ENCODE assay signal across 22 cellular contexts in genomic region chr3:107514453-107514852, GRCh38.
"Had no signal": no experiment of that assay in that cellular context is flagged by ENCODE, and none has a peak within 500 bp of the region (broad histone marks: within the 10 kb centered on the region; RNA-seq: fewer than 3 reads in every experiment).

No MANE protein-coding gene starts in this region.

- H3K4me1 Mint-ChIP-seq: nephron progenitor cell; stimulated activated effector memory CD8-positive, alpha-beta T cell treated with anti-CD3 and anti-CD28 coated beads, Interleukin-12 subunit alpha, Interleukin-12 subunit beta, amount 100 ng/mL, for 72 hours had no signal

- FAIRE-seq: endometrium, islet of Langerhans had no signal

- ATAC-seq: esophagus mucosa; gastrocnemius medialis; heart right ventricle; left lobe of liver; naive thymus-derived CD4-positive, alpha-beta T cell; psoas muscle; right lobe of liver; stimulated activated effector memory CD8-positive, alpha-beta T cell treated with anti-CD3 and anti-CD28 coated beads, Interleukin-12 subunit alpha, Interleukin-12 subunit beta, amount 100 ng/mL, for 72 hours; upper lobe of right lung had no signal

- H3K4me3 Mint-ChIP-seq: naive thymus-derived CD4-positive, alpha-beta T cell; nephron progenitor cell; stimulated activated effector memory CD8-positive, alpha-beta T cell treated with anti-CD3 and anti-CD28 coated beads, Interleukin-12 subunit alpha, Interleukin-12 subunit beta, amount 100 ng/mL, for 72 hours; stimulated activated naive CD8-positive, alpha-beta T cell treated with anti-CD3 and anti-CD28 coated beads, Interleukin-15, Interleukin-2, amounts not matched to agents 100 ng/mL and 50 ng/mL, for 24 hours had no signal

- H3K27ac ChIP-seq: gastrocnemius medialis, heart right ventricle, psoas muscle, right lobe of liver, tibial artery, upper lobe of right lung, vagina had no signal

- H3K9me3 Mint-ChIP-seq: nephron progenitor cell; stimulated activated effector memory CD8-positive, alpha-beta T cell treated with anti-CD3 and anti-CD28 coated beads, Interleukin-12 subunit alpha, Interleukin-12 subunit beta, amount 100 ng/mL, for 72 hours; stimulated activated naive CD8-positive, alpha-beta T cell treated with anti-CD3 and anti-CD28 coated beads, Interleukin-15, Interleukin-2, amounts not matched to agents 100 ng/mL and 50 ng/mL, for 24 hours had no signal

- H3K4me1 ChIP-seq: gastrocnemius medialis, heart right ventricle, psoas muscle, right lobe of liver, tibial artery, upper lobe of right lung, vagina had no signal

- H3K27ac Mint-ChIP-seq: naive thymus-derived CD4-positive, alpha-beta T cell; nephron progenitor cell; stimulated activated effector memory CD8-positive, alpha-beta T cell treated with anti-CD3 and anti-CD28 coated beads, Interleukin-12 subunit alpha, Interleukin-12 subunit beta, amount 100 ng/mL, for 72 hours; stimulated activated naive CD8-positive, alpha-beta T cell treated with anti-CD3 and anti-CD28 coated beads, Interleukin-15, Interleukin-2, amounts not matched to agents 100 ng/mL and 50 ng/mL, for 24 hours had no signal

- DNase-seq: effector memory CD4-positive, alpha-beta T cell; gastrocnemius medialis; heart right ventricle; hypothalamus; kidney glomerular epithelial cell; mammary epithelial cell; naive thymus-derived CD4-positive, alpha-beta T cell; nephron progenitor cell; psoas muscle; retina; right lobe of liver; stimulated activated CD4-positive, alpha-beta T cell treated with anti-CD3 and anti-CD28 coated beads, Interleukin-4, amount 100 ng/mL, for 1 hour; stimulated activated CD8-positive, alpha-beta memory T cell treated with anti-CD3 and anti-CD28 coated beads, Interleukin-4, amount 100 ng/mL, for 48 hours; tibial artery; upper lobe of right lung had no signal

- H3K36me3 Mint-ChIP-seq: naive thymus-derived CD4-positive, alpha-beta T cell; stimulated activated effector memory CD8-positive, alpha-beta T cell treated with anti-CD3 and anti-CD28 coated beads, Interleukin-12 subunit alpha, Interleukin-12 subunit beta, amount 100 ng/mL, for 72 hours had no signal

- H3K36me3 ChIP-seq: gastrocnemius medialis, heart right ventricle, right lobe of liver, tibial artery, upper lobe of right lung, vagina had no signal

- H3K9me3 ChIP-seq: gastrocnemius medialis, heart right ventricle, psoas muscle, right lobe of liver, tibial artery, upper lobe of right lung, vagina had no signal

- H3K27me3 ChIP-seq: gastrocnemius medialis, right lobe of liver, tibial artery, vagina had no signal

- H3K4me3 ChIP-seq: gastrocnemius medialis, heart right ventricle, psoas muscle, right lobe of liver, tibial artery, upper lobe of right lung, vagina had no signal
